ENCODE assay signal across 1 cellular context in the genomic region with DNA sequence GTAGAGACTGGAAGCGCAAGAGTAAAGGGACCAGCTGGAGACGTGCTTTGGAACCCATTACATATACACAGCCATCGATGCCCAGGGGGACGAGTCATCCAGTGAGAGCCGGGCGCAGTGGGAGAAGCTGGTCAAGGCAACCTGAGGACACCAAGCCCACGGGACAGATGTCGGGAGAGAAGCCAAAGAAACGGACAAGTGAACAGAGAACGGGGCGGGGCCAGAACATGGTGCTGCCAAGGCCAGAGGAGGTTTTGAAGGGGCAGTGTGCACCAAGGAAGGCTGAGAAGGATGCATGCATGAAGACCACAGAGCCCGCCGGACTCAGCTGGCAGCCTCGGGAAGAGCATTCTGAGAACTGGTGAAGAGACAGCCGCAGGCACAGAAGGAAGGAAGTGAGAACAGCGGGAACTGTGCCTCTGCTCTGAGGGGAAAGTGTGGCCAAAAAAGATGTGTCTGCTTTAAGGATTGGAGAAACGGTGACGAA.
TF ChIP-seq lines count a peak whose summit lies in the region.

No MANE protein-coding gene starts in this region.

TF ChIP-seq in IMR-90, 13 proteins besides CTCF, POLR2A, EP300 and RAD21 (continued from another document):
- TF ChIP-seq, protein P1, sequence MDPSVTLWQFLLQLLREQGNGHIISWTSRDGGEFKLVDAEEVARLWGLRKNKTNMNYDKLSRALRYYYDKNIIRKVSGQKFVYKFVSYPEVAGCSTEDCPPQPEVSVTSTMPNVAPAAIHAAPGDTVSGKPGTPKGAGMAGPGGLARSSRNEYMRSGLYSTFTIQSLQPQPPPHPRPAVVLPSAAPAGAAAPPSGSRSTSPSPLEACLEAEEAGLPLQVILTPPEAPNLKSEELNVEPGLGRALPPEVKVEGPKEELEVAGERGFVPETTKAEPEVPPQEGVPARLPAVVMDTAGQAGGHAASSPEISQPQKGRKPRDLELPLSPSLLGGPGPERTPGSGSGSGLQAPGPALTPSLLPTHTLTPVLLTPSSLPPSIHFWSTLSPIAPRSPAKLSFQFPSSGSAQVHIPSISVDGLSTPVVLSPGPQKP (IDR thresholded peaks at IDR 0.05; ENCODE audit: borderline replicate concordance, low read depth, low read length) = no peak
- TF ChIP-seq NFE2L2 (IDR thresholded peaks at IDR 0.05; ENCODE audit: low read depth, low read length) = no peak
- TF ChIP-seq MXI1 (IDR thresholded peaks at IDR 0.05; ENCODE audit: borderline replicate concordance, low read depth, low read length) = no peak
- no peak for TF ChIP-seq RFX5 (IDR thresholded peaks at IDR 0.05; ENCODE audit: low read depth, low read length)
- TF ChIP-seq CHD1 (IDR thresholded peaks at IDR 0.05; ENCODE audit: low read depth, low read length) = no peak
